ENCODE assay signal across 31 cellular contexts in genomic region chr11:12770966-12771597, GRCh38.
A peak's percentile ranks its signal among the peaks of the same experiment; 100 is the strongest.
DNase-seq lines count a peak whose midpoint lies in the region; ATAC-seq, FAIRE-seq and TF ChIP-seq lines count a peak whose summit lies in the region.
"Had no signal": no experiment of that assay in that cellular context is flagged by ENCODE, and none has a peak within 500 bp of the region (broad histone marks: within the 10 kb centered on the region; RNA-seq: fewer than 3 reads in every experiment).

No MANE protein-coding gene starts in this region.

- H3K4me1 ChIP-seq in IMR-90 (ENCODE audit: control insufficient read depth, insufficient read depth, low read length) (peaks cover 43% of the 10 kb centered on the region), astrocyte (ENCODE audit: insufficient read depth, low read length) (peaks cover 48% of the 10 kb centered on the region), keratinocyte (ENCODE audit: control insufficient read depth, extremely low read depth, insufficient read depth, low read length) (peaks cover 42% of the 10 kb centered on the region), skeletal muscle tissue (ENCODE audit: control insufficient read depth in 3 of 3, insufficient read depth in 3 of 3, low read length in 3 of 3) (peaks cover 42 to 85% (median 68%) of the 10 kb centered on the region in 3 donors)
- H3K4me1 ChIP-seq: colonic mucosa, Peyer's patch had no signal

- H3K18ac ChIP-seq in IMR-90 (ENCODE audit: low read depth, low read length) = peak overlapping the region; percentile 19; the same call in 1 of the 2 replicates

- H2BK20ac ChIP-seq in IMR-90 (ENCODE audit: low read depth, low read length) = peak overlapping the region; percentile 35; the same call in 1 of the 2 replicates

- peak overlapping the region; percentile 74 for H3K14ac ChIP-seq in IMR-90 (replicated peaks; ENCODE audit: low read depth, low read length)

- peak overlapping the region; percentile 65 for H3K4ac ChIP-seq in IMR-90 (ENCODE audit: low read depth, low read length)

- peaks cover 50% of the 10 kb centered on the region for H3K4me1 Mint-ChIP-seq in astrocyte (ENCODE audit: low read depth, unreplicated experiment)
- H3K4me1 Mint-ChIP-seq in activated CD8-positive, alpha-beta T cell treated with anti-CD3 and anti-CD28 coated beads for 36 hours (ENCODE audit: low read depth) = peaks cover 2% of the 10 kb centered on the region
- H3K4me1 Mint-ChIP-seq: IgD-negative memory B cell, immature natural killer cell, natural killer cell had no signal

- no peak overlapping the region for H3K4me3 Mint-ChIP-seq in astrocyte (ENCODE audit: unreplicated experiment)
- H3K4me3 Mint-ChIP-seq in activated CD8-positive, alpha-beta T cell treated with anti-CD3 and anti-CD28 coated beads for 36 hours = no peak overlapping the region
- H3K4me3 Mint-ChIP-seq: activated naive CD4-positive, alpha-beta T cell treated with anti-CD3 and anti-CD28 coated beads, Interleukin-2, amount 10 ng/mL, durations not matched to agents 7 days and 5 days; activated T-helper 1 cell treated with anti-CD3 and anti-CD28 coated beads, Interleukin-12 subunit alpha, Interleukin-12 subunit beta, Interleukin-2, Interleukin-4 antibody, amounts not matched to agents 30 ng/mL and 10 ng/mL and 1 ng/mL, durations not matched to agents 14 hours and 24 hours and 36 hours; CD14-positive monocyte; IgD-negative memory B cell; immature natural killer cell; natural killer cell had no signal

- in situ Hi-C loops in IMR-90 (cut with MboI; ENCODE audit: low sequenced_read_pairs) = no loop called here

- peaks cover 2% of the 10 kb centered on the region for H3K9me3 Mint-ChIP-seq in astrocyte (ENCODE audit: unreplicated experiment)
- no peaks in the 10 kb centered on the region for H3K9me3 Mint-ChIP-seq in activated CD8-positive, alpha-beta T cell treated with anti-CD3 and anti-CD28 coated beads for 36 hours
- H3K9me3 Mint-ChIP-seq: activated naive CD4-positive, alpha-beta T cell treated with anti-CD3 and anti-CD28 coated beads, Interleukin-2, amount 10 ng/mL, durations not matched to agents 7 days and 5 days; activated T-helper 1 cell treated with anti-CD3 and anti-CD28 coated beads, Interleukin-12 subunit alpha, Interleukin-12 subunit beta, Interleukin-2, Interleukin-4 antibody, amounts not matched to agents 30 ng/mL and 10 ng/mL and 1 ng/mL, durations not matched to agents 14 hours and 24 hours and 36 hours; CD14-positive monocyte; natural killer cell had no signal

- POLR2A ChIA-PET in IMR-90 (lab: Charles Lee; ENCODE audit: unreplicated experiment) = no interaction called here
- POLR2A ChIA-PET in activated CD8-positive, alpha-beta T cell treated with anti-CD3 and anti-CD28 coated beads for 36 hours (lab: Charles Lee) = interaction anchor here (0.6 kb wide), 1 partner anchor 210 kb away, joined by 3 read pairs; no protein-coding TSS in a partner anchor

- H2AFZ ChIP-seq in IMR-90 (replicated peaks; ENCODE audit: low read length, poor library complexity) (no peak overlapping the region), astrocyte (ENCODE audit: low read depth, low read length) (no peak overlapping the region), keratinocyte (ENCODE audit: control insufficient read depth, low read length) (no peak overlapping the region)

- 0 out of 4 replicates have a peak overlapping the region, but pooled peaks of 1 of the 2 experiments have one; percentile 4 for H4K8ac ChIP-seq in IMR-90 (ENCODE audit: low read depth in 2 of 2, low read length in 2 of 2)

- no TSS peak for BruUV-seq in IMR-90 (replicated peaks; lab: Mats Ljungman, UMichigan)

- peaks cover 8% of the 10 kb centered on the region for H3K36me3 Mint-ChIP-seq in astrocyte (ENCODE audit: low read depth, unreplicated experiment)
- no peaks in the 10 kb centered on the region for H3K36me3 Mint-ChIP-seq in activated CD8-positive, alpha-beta T cell treated with anti-CD3 and anti-CD28 coated beads for 36 hours (ENCODE audit: low read depth)
- H3K36me3 Mint-ChIP-seq: activated naive CD4-positive, alpha-beta T cell treated with anti-CD3 and anti-CD28 coated beads, Interleukin-2, amount 10 ng/mL, durations not matched to agents 7 days and 5 days; CD14-positive monocyte; immature natural killer cell; natural killer cell had no signal

- peaks cover 97% of the 10 kb centered on the region for H3K79me2 ChIP-seq in astrocyte (ENCODE audit: insufficient read depth, low read length)
- H3K79me2 ChIP-seq in keratinocyte (ENCODE audit: control insufficient read depth, insufficient read depth, low read length) = peaks cover 79% of the 10 kb centered on the region

- H3K4me3 ChIP-seq in IMR-90 (ENCODE audit: insufficient read depth, low read depth, low read length) (no peak overlapping the region), astrocyte (ENCODE audit: insufficient read depth, low read depth, low read length) (no peak overlapping the region), keratinocyte (ENCODE audit: control insufficient read depth in 2 of 3, extremely low read depth in 1 of 3, insufficient read depth in 2 of 3, low read depth in 1 of 3, low read length in 3 of 3) (peak overlapping the region in 1 of 3 experiments; percentile 11), skeletal muscle tissue (ENCODE audit: low read length in 3 of 3) (no peak overlapping the region)
- H3K4me3 ChIP-seq: colonic mucosa, GM12878, left lung, Peyer's patch, vagina had no signal

- H2BK15ac ChIP-seq in IMR-90 (ENCODE audit: low read depth, low read length) = peak overlapping the region; percentile 52; the same call in 1 of the 3 replicates

- H3K79me1 ChIP-seq in IMR-90 (ENCODE audit: low read depth in 1 of 2, low read length in 2 of 2) = peaks cover 61 to 92% of the 10 kb centered on the region in 2 experiments

- H4K5ac ChIP-seq in IMR-90 (ENCODE audit: low read depth, low read length) = no peak overlapping the region

- no peak overlapping the region for H3K56ac ChIP-seq in IMR-90 (ENCODE audit: extremely low read depth, insufficient read depth, low read length)

- H3K23ac ChIP-seq in IMR-90 (ENCODE audit: low read depth, low read length) = peak overlapping the region; percentile 60; the same call in 1 of the 2 replicates

- H3K9me1 ChIP-seq in IMR-90 (ENCODE audit: insufficient read depth, low read length) = peaks cover 61% of the 10 kb centered on the region
- peaks cover 2% of the 10 kb centered on the region for H3K9me1 ChIP-seq in keratinocyte (ENCODE audit: control insufficient read depth, extremely low read depth, insufficient read depth, low read length)

- H4K20me1 ChIP-seq in IMR-90 (ENCODE audit: insufficient read depth, low read length) = peaks cover 88% of the 10 kb centered on the region
- H4K20me1 ChIP-seq in astrocyte (ENCODE audit: insufficient read depth, low read length) = peaks cover 56% of the 10 kb centered on the region
- H4K20me1 ChIP-seq in keratinocyte (ENCODE audit: control insufficient read depth, extremely low read depth, insufficient read depth, low read length) = no peaks in the 10 kb centered on the region

- no peak for TF ChIP-seq CTCF in IMR-90 (conservative IDR thresholded peaks at IDR 0.05; ENCODE audit: low read depth, low read length)
- TF ChIP-seq CTCF in astrocyte (IDR thresholded peaks at IDR 0.05; ENCODE audit: insufficient read depth, low read depth, low read length) = no peak
- no peak for TF ChIP-seq CTCF in keratinocyte (optimal IDR thresholded peaks at IDR 0.05 in 1 of 3, IDR thresholded peaks at IDR 0.05 in 1 of 3, conservative IDR thresholded peaks at IDR 0.05 in 1 of 3; ENCODE audit: extremely low read depth in 1 of 3, insufficient read depth in 2 of 3, low read length in 3 of 3)
- TF ChIP-seq CTCF in activated CD8-positive, alpha-beta T cell treated with anti-CD3 and anti-CD28 coated beads for 36 hours (IDR thresholded peaks at IDR 0.05) = no peak

- dilution Hi-C loops in IMR-90 (cut with HindIII; ENCODE audit: low sequenced_read_pairs, unreplicated experiment) (no loop called here), keratinocyte (cut with MboI; ENCODE audit: extremely low pct_ligation_motif_present, low sequenced_read_pairs) (no loop called here)

- H2AK5ac ChIP-seq in IMR-90 (ENCODE audit: low read depth, low read length) = peak overlapping the region; percentile 66; the same call in 1 of the 2 replicates

- no peak for TF ChIP-seq POLR2A in IMR-90 (IDR thresholded peaks at IDR 0.05; ENCODE audit: low read depth, low read length)

- no peak for FAIRE-seq in astrocyte (lab: Jason Lieb, UNC)
- peak; percentile 79 for FAIRE-seq in keratinocyte (lab: Jason Lieb, UNC)
- FAIRE-seq: GM12878, TTC549 had no signal

- H2BK5ac ChIP-seq in IMR-90 (ENCODE audit: low read depth, low read length, poor library complexity, severe bottlenecking) = peak overlapping the region; percentile 47

- ATAC-seq in IMR-90 (ENCODE audit: low read depth) = no peak
- ATAC-seq in activated CD8-positive, alpha-beta T cell treated with anti-CD3 and anti-CD28 coated beads for 36 hours = no peak
- ATAC-seq in GM21825 (IDR thresholded peaks at IDR 0.05; ENCODE audit: unreplicated experiment) = no peak
- ATAC-seq: GM12878, left lung, natural killer cell had no signal

- no peaks in the 10 kb centered on the region for H3K27me3 Mint-ChIP-seq in astrocyte (ENCODE audit: low read depth, unreplicated experiment)
- H3K27me3 Mint-ChIP-seq in activated CD8-positive, alpha-beta T cell treated with anti-CD3 and anti-CD28 coated beads for 36 hours = peaks cover 15% of the 10 kb centered on the region

- no peak for DNase-seq in IMR-90
- no peak for DNase-seq in astrocyte (ENCODE audit: low read depth)
- DNase-seq in keratinocyte (ENCODE audit: low read depth, low spot score) = peak; percentile 59
- DNase-seq in dedifferentiated amniotic fluid mesenchymal stem cell (ENCODE audit: extremely low spot score) = no peak
- no peak for DNase-seq in cerebellum (ENCODE audit: low spot score)
- no peak for DNase-seq in activated CD8-positive, alpha-beta T cell treated with anti-CD3 and anti-CD28 coated beads for 36 hours
- DNase-seq: activated CD4-positive, alpha-beta T cell treated with anti-CD3 and anti-CD28 coated beads, Interleukin-2, amount 50 U/mL, for 48 hours; activated CD8-positive, alpha-beta memory T cell treated with anti-CD3 and anti-CD28 coated beads, Interleukin-2, amount 50 U/mL, for 4 hours; activated naive CD4-positive, alpha-beta T cell treated with anti-CD3 and anti-CD28 coated beads, Interleukin-2, amount 10 ng/mL, durations not matched to agents 7 days and 5 days; colonic mucosa; effector memory CD4-positive, alpha-beta T cell; hypothalamus; immature natural killer cell; left lung; midbrain; natural killer cell; NCI-H1092; NCI-H187 treated with DMSO at 0.1 percent for 48 hours; NCI-H2171 treated with DMSO at 0.1 percent for 48 hours; NCI-H510A treated with DMSO at 0.1 percent for 48 hours; occipital lobe; Peyer's patch; stimulated activated CD4-positive, alpha-beta T cell treated with anti-CD3 and anti-CD28 coated beads, Interleukin-2, amount 100 ng/mL, for 48 hours had no signal

- peak overlapping the region; percentile 46; the same call in 1 of the 2 replicates for H2BK120ac ChIP-seq in IMR-90 (ENCODE audit: low read depth, low read length)

- no peak overlapping the region for H3K27ac Mint-ChIP-seq in astrocyte (ENCODE audit: unreplicated experiment)
- no peak overlapping the region for H3K27ac Mint-ChIP-seq in activated CD8-positive, alpha-beta T cell treated with anti-CD3 and anti-CD28 coated beads for 36 hours
- H3K27ac Mint-ChIP-seq: activated naive CD4-positive, alpha-beta T cell treated with anti-CD3 and anti-CD28 coated beads, Interleukin-2, amount 10 ng/mL, durations not matched to agents 7 days and 5 days; activated T-helper 1 cell treated with anti-CD3 and anti-CD28 coated beads, Interleukin-12 subunit alpha, Interleukin-12 subunit beta, Interleukin-2, Interleukin-4 antibody, amounts not matched to agents 30 ng/mL and 10 ng/mL and 1 ng/mL, durations not matched to agents 14 hours and 24 hours and 36 hours; CD14-positive monocyte; IgD-negative memory B cell; immature natural killer cell; natural killer cell had no signal

- peak overlapping the region; percentile 17; the same call in 1 of the 2 replicates for H3K4me2 ChIP-seq in IMR-90 (ENCODE audit: low read depth, low read length)
- H3K4me2 ChIP-seq in astrocyte (ENCODE audit: low read length) = no peak overlapping the region
- peak overlapping the region; percentile 53 for H3K4me2 ChIP-seq in keratinocyte (ENCODE audit: control insufficient read depth, extremely low read depth, insufficient read depth, low read depth, low read length)

- H3K36me3 ChIP-seq in IMR-90 (ENCODE audit: control insufficient read depth, insufficient read depth, low read length) = peaks cover 12% of the 10 kb centered on the region
- peaks cover under 1% of the 10 kb centered on the region for H3K36me3 ChIP-seq in astrocyte (ENCODE audit: insufficient read depth, low read length)
- peaks cover 4% of the 10 kb centered on the region in 2 experiments for H3K36me3 ChIP-seq in keratinocyte (ENCODE audit: control insufficient read depth in 2 of 2, extremely low read depth in 1 of 2, insufficient read depth in 2 of 2, low read length in 2 of 2)
- peaks cover 0 to 5% (median 2%) of the 10 kb centered on the region in 3 donors for H3K36me3 ChIP-seq in skeletal muscle tissue (ENCODE audit: control insufficient read depth in 3 of 3, insufficient read depth in 3 of 3, low read length in 3 of 3)
- H3K36me3 ChIP-seq: colonic mucosa, left lung, Peyer's patch had no signal

- H3K27me3 ChIP-seq in IMR-90 (ENCODE audit: control insufficient read depth, insufficient read depth, low read length) = no peaks in the 10 kb centered on the region
- H3K27me3 ChIP-seq in astrocyte (ENCODE audit: insufficient read depth, low read length) = no peaks in the 10 kb centered on the region
- no peaks in the 10 kb centered on the region for H3K27me3 ChIP-seq in keratinocyte (ENCODE audit: control insufficient read depth, extremely low read depth, insufficient read depth, low read length)
- H3K27me3 ChIP-seq in skeletal muscle tissue (ENCODE audit: control insufficient read depth in 3 of 3, insufficient read depth in 3 of 3, low read length in 3 of 3) = no peaks in the 10 kb centered on the region
- H3K27me3 ChIP-seq: colonic mucosa, left lung, Peyer's patch, vagina had no signal

- peak overlapping the region; percentile 6; the same call in 1 of the 2 replicates for H4K91ac ChIP-seq in IMR-90 (ENCODE audit: insufficient read depth, low read depth, low read length)

- peak overlapping the region; percentile 10 for H2AK9ac ChIP-seq in IMR-90 (replicated peaks; ENCODE audit: low read depth, low read length, poor library complexity)

- no peak overlapping the region for H3K9ac ChIP-seq in IMR-90 (ENCODE audit: low read depth, low read length)
- H3K9ac ChIP-seq in astrocyte (ENCODE audit: low read length) = peak overlapping the region; percentile 24
- peak overlapping the region; percentile 31 for H3K9ac ChIP-seq in keratinocyte (ENCODE audit: control insufficient read depth, extremely low read depth, insufficient read depth, low read length)
- H3K9ac ChIP-seq in skeletal muscle tissue (ENCODE audit: low read depth in 1 of 3, low read length in 3 of 3) = no peak overlapping the region

- 84% methylated on average over 7 of the region's 8 CpGs; no CpG with 5 or more reads in 1 of the 2 experiments for WGBS in IMR-90 (ENCODE audit: extremely low coverage in 2 of 2, insufficient read length in 1 of 2), 2 experiments

- CTCF ChIA-PET in IMR-90 (lab: Yijun Ruan, JAX) = interaction anchor here (1.1 kb wide), 1 partner anchor 118 kb away, joined by 3 read pairs; no protein-coding TSS in a partner anchor
- CTCF ChIA-PET in activated CD8-positive, alpha-beta T cell treated with anti-CD3 and anti-CD28 coated beads for 36 hours (lab: Charles Lee) = no interaction called here

- intact Hi-C loops in IMR-90 (cut with micrococcal nuclease) = loop anchor here (5.0 to 10.0 kb wide), 2 partner anchors 79 to 436 kb away; no protein-coding TSS in a partner anchor
- intact Hi-C loops in activated CD8-positive, alpha-beta T cell treated with anti-CD3 and anti-CD28 coated beads for 36 hours (cut with micrococcal nuclease) = no loop called here

- H3K9me3 ChIP-seq in IMR-90 (ENCODE audit: control insufficient read depth, insufficient read depth, low read length) = no peaks in the 10 kb centered on the region
- H3K9me3 ChIP-seq in astrocyte (ENCODE audit: insufficient read depth, low read depth, low read length) = no peaks in the 10 kb centered on the region
- H3K9me3 ChIP-seq in keratinocyte (ENCODE audit: control insufficient read depth, low read depth, low read length) = no peaks in the 10 kb centered on the region
- H3K9me3 ChIP-seq in skeletal muscle tissue (ENCODE audit: control insufficient read depth in 3 of 3, low read length in 3 of 3) = no peaks in the 10 kb centered on the region
- H3K9me3 ChIP-seq: colonic mucosa, left lung, Peyer's patch, vagina had no signal

- no peak for TF ChIP-seq RAD21 in IMR-90 (IDR thresholded peaks at IDR 0.05; ENCODE audit: low read length)

- H3K27ac ChIP-seq in IMR-90 (ENCODE audit: insufficient read depth, low read length) = peak overlapping the region; percentile 27; the same call in 1 of the 2 replicates
- H3K27ac ChIP-seq in astrocyte (ENCODE audit: low read depth, low read length) = peak overlapping the region; percentile 72
- H3K27ac ChIP-seq in keratinocyte (ENCODE audit: control insufficient read depth, insufficient read depth, low read length) = peak overlapping the region; percentile 76
- H3K27ac ChIP-seq in skeletal muscle tissue (ENCODE audit: low read depth, low read length) = peak overlapping the region; percentile 4
- H3K27ac ChIP-seq: colonic mucosa, left lung, Peyer's patch, vagina had no signal

Comparison
In these comparisons a context has a peak if more than half of its experiments do, and no peak if none do; other contexts are left out.
1. H3K27ac ChIP-seq: peak in every context shown above with its lines; median percentile 76 in keratinocyte; 72 in astrocyte; 27 in IMR-90; 4 in skeletal muscle tissue.
2. H3K9ac ChIP-seq: peak in astrocyte (single experiment) and keratinocyte (single experiment); none in IMR-90 (single experiment) and skeletal muscle tissue (0 of 3).